ENCODE assay signal across 24 cellular contexts in genomic region chr13:102203718-102204117, GRCh38.
"Had no signal": no experiment of that assay in that cellular context is flagged by ENCODE, and none has a peak within 500 bp of the region (broad histone marks: within the 10 kb centered on the region; RNA-seq: fewer than 3 reads in every experiment).

No MANE protein-coding gene starts in this region.

- H3K27me3 ChIP-seq: ascending aorta, cardiac muscle cell had no signal

- H3K36me3 ChIP-seq: ascending aorta, cardiac muscle cell had no signal

- DNase-seq: activated CD4-positive, alpha-beta T cell treated with anti-CD3 and anti-CD28 coated beads, Interleukin-2, amount 10 ng/mL, durations not matched to agents 24 days and 14 days; activated CD4-positive, alpha-beta T cell treated with anti-CD3 and anti-CD28 coated beads, Interleukin-2, amount 50 U/mL, for 4 hours; activated CD8-positive, alpha-beta T cell treated with anti-CD3 and anti-CD28 coated beads for 36 hours; activated gamma-delta T cell; activated naive CD4-positive, alpha-beta T cell treated with Interleukin-2 at 50 U/mL for 16 hours; activated naive CD8-positive, alpha-beta T cell treated with anti-CD3 and anti-CD28 coated beads, Interleukin-2, amount 10 ng/mL, durations not matched to agents 7 days and 5 days; activated T-cell treated with anti-CD3 and anti-CD28 coated beads, Interleukin-2, amount 50 U/mL, for 24 hours; amygdala; Kasumi-1; KG1; MM.1S; MV-4-11; NCI-H1092; NCI-H1436 treated with DMSO at 0.1 percent for 48 hours; NCI-H1694 treated with DMSO at 0.1 percent for 48 hours; NCI-H2029; NCI-H345; NCI-H524 treated with DMSO at 0.1 percent for 48 hours; PC-9; SIG-M5 had no signal

- ATAC-seq: activated CD8-positive, alpha-beta T cell treated with anti-CD3 and anti-CD28 coated beads for 36 hours; Right ventricle myocardium inferior had no signal

- H3K27ac ChIP-seq: ascending aorta, cardiac muscle cell, PC-9, RWPE1 had no signal

- H3K4me1 ChIP-seq: ascending aorta had no signal

- H3K9me3 ChIP-seq: ascending aorta had no signal

- H2AFZ ChIP-seq: PC-9 had no signal

- H3K4me3 ChIP-seq: ascending aorta, cardiac muscle cell, PC-9 had no signal

- H3K4me2 ChIP-seq: PC-9 had no signal
